In the genomic region with DNA sequence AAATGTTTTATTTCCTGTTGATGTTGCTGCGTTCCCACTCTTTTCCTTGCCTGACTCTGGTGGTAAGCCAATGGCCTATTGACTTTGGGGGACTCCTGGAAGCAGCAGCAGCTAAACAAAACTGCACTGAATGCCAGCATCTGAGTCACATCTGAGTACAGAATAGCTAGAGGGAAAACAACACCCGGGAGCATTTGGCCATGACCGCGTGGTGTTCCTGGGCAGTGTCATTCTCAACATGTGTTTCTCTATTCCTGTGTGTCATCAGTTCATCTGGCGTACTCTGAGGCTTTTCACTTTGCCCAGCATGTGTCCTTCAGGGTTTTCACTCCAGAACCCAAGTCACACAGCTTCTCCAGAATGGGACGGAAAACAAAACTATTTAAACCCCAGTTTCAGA, we compare ENCODE assay signal across 8 cellular contexts.
DNase-seq lines count a peak whose midpoint lies in the region; ATAC-seq and TF ChIP-seq lines count a peak whose summit lies in the region.

No MANE protein-coding gene starts in this region.

- no peaks in the 10 kb centered on the region for H3K36me3 ChIP-seq in upper lobe of right lung

- H3K4me3 Mint-ChIP-seq in CD14-positive monocyte, result no peak overlapping the region
- no peak overlapping the region for H3K4me3 Mint-ChIP-seq in activated naive CD4-positive, alpha-beta T cell treated with anti-CD3 and anti-CD28 coated beads for 36 hours

- ATAC-seq in upper lobe of right lung, result peak; percentile 33
- no peak for ATAC-seq in activated naive CD4-positive, alpha-beta T cell treated with anti-CD3 and anti-CD28 coated beads, Interleukin-2, amount 50 U/mL, for 72 hours

- peak; percentile 76 for DNase-seq in NCI-H226
- DNase-seq in dedifferentiated amniotic fluid mesenchymal stem cell (ENCODE audit: extremely low spot score), result peak; percentile 90
- peak; percentile 98 to 99 for DNase-seq in lung microvascular endothelial cell (ENCODE audit: low read depth in 2 of 2)
- no peak for DNase-seq in upper lobe of right lung
- no peak for DNase-seq in CD14-positive monocyte (ENCODE audit: low spot score)
- DNase-seq in activated naive CD4-positive, alpha-beta T cell treated with anti-CD3 and anti-CD28 coated beads for 36 hours, result no peak
- no peak for DNase-seq in activated CD4-positive, alpha-beta T cell treated with anti-CD3 and anti-CD28 coated beads for 4 hours
- DNase-seq in activated naive CD4-positive, alpha-beta T cell treated with anti-CD3 and anti-CD28 coated beads, Interleukin-2, amount 50 U/mL, for 72 hours (ENCODE audit: low spot score in 2 of 2), result no peak

- H3K27ac ChIP-seq in upper lobe of right lung, result no peak overlapping the region

- peaks cover 0 to 4% (median 0%) of the 10 kb centered on the region in 7 donors for H3K9me3 Mint-ChIP-seq in CD14-positive monocyte
- H3K9me3 Mint-ChIP-seq in activated naive CD4-positive, alpha-beta T cell treated with anti-CD3 and anti-CD28 coated beads for 36 hours, result no peaks in the 10 kb centered on the region
- H3K9me3 Mint-ChIP-seq in activated naive CD4-positive, alpha-beta T cell treated with anti-CD3 and anti-CD28 coated beads, Interleukin-2, amount 50 U/mL, for 72 hours, result no peaks in the 10 kb centered on the region

- intact Hi-C loops in upper lobe of right lung (cut with DNase I), result no loop called here
- intact Hi-C loops in CD14-positive monocyte (cut with micrococcal nuclease), result no loop called here
- intact Hi-C loops in activated naive CD4-positive, alpha-beta T cell treated with anti-CD3 and anti-CD28 coated beads for 36 hours (cut with micrococcal nuclease), result no loop called here

- no peaks in the 10 kb centered on the region for H3K27me3 ChIP-seq in upper lobe of right lung

- TF ChIP-seq CTCF in upper lobe of right lung (IDR thresholded peaks at IDR 0.05) (no peak), CD14-positive monocyte (IDR thresholded peaks at IDR 0.05) (no peak)

- peaks cover 0 to 2% (median 0%) of the 10 kb centered on the region in 3 donors for H3K27me3 Mint-ChIP-seq in CD14-positive monocyte (ENCODE audit: low read depth in 3 of 3)
- no peaks in the 10 kb centered on the region for H3K27me3 Mint-ChIP-seq in activated naive CD4-positive, alpha-beta T cell treated with anti-CD3 and anti-CD28 coated beads for 36 hours (ENCODE audit: low read depth)

- H3K4me1 ChIP-seq in upper lobe of right lung, result no peaks in the 10 kb centered on the region

- H3K9me3 ChIP-seq in upper lobe of right lung, result no peaks in the 10 kb centered on the region

- CTCF ChIA-PET in activated naive CD4-positive, alpha-beta T cell treated with anti-CD3 and anti-CD28 coated beads for 36 hours (lab: Charles Lee), result no interaction called here

- no peaks in the 10 kb centered on the region for H3K36me3 Mint-ChIP-seq in CD14-positive monocyte
- H3K36me3 Mint-ChIP-seq in activated naive CD4-positive, alpha-beta T cell treated with anti-CD3 and anti-CD28 coated beads for 36 hours (ENCODE audit: low read depth), result no peaks in the 10 kb centered on the region
- H3K36me3 Mint-ChIP-seq in activated naive CD4-positive, alpha-beta T cell treated with anti-CD3 and anti-CD28 coated beads, Interleukin-2, amount 50 U/mL, for 72 hours, result no peaks in the 10 kb centered on the region

- H3K4me1 Mint-ChIP-seq in CD14-positive monocyte, result no peaks in the 10 kb centered on the region
- H3K4me1 Mint-ChIP-seq in activated naive CD4-positive, alpha-beta T cell treated with anti-CD3 and anti-CD28 coated beads for 36 hours (ENCODE audit: low read depth), result no peaks in the 10 kb centered on the region

- no peak overlapping the region for H3K4me3 ChIP-seq in upper lobe of right lung

- no peak overlapping the region for H3K27ac Mint-ChIP-seq in CD14-positive monocyte
- no peak overlapping the region for H3K27ac Mint-ChIP-seq in activated naive CD4-positive, alpha-beta T cell treated with anti-CD3 and anti-CD28 coated beads for 36 hours
- H3K27ac Mint-ChIP-seq in activated naive CD4-positive, alpha-beta T cell treated with anti-CD3 and anti-CD28 coated beads, Interleukin-2, amount 50 U/mL, for 72 hours, result no peak overlapping the region

Comparison
In these comparisons a context has a peak if more than half of its experiments do, and no peak if none do; other contexts are left out.
1. DNase-seq: peak in NCI-H226 (single experiment), dedifferentiated amniotic fluid mesenchymal stem cell (single experiment) and lung microvascular endothelial cell (2 of 2); none in upper lobe of right lung (single experiment), CD14-positive monocyte (single experiment), activated naive CD4-positive, alpha-beta T cell treated with anti-CD3 and anti-CD28 coated beads for 36 hours (single experiment), activated CD4-positive, alpha-beta T cell treated with anti-CD3 and anti-CD28 coated beads for 4 hours (0 of 2) and activated naive CD4-positive, alpha-beta T cell treated with anti-CD3 and anti-CD28 coated beads, Interleukin-2, amount 50 U/mL, for 72 hours (0 of 2).